In genomic region chr5:149887622-149888183, GRCh38 we compare ENCODE assay signal across 1 cellular context.
A peak's percentile ranks its signal among the peaks of the same experiment; 100 is the strongest.
TF ChIP-seq lines count a peak whose summit lies in the region.

No MANE protein-coding gene starts in this region.

TF ChIP-seq in K562, 482 proteins besides CTCF, POLR2A, EP300 and RAD21 (continued from another document and continues in another):
- TF ChIP-seq REST (CRISPR knock-in tag; IDR thresholded peaks at IDR 0.05; ENCODE audit: low read depth) (no peak), FOS (IDR thresholded peaks at IDR 0.05; ENCODE audit: extremely low read depth, insufficient read length) (no peak), ZNF197 (CRISPR knock-in tag; IDR thresholded peaks at IDR 0.05; ENCODE audit: low read depth) (no peak), HNRNPLL (IDR thresholded peaks at IDR 0.05; ENCODE audit: low read depth, low read length, poor library complexity, severe bottlenecking) (no peak), THRA (IDR thresholded peaks at IDR 0.05) (no peak), SNIP1 (IDR thresholded peaks at IDR 0.05; ENCODE audit: low read depth) (no peak), GTF2A2 (tag; IDR thresholded peaks at IDR 0.05) (no peak), SMARCC2 (IDR thresholded peaks at IDR 0.05; ENCODE audit: low read depth) (peak; percentile 57; the same call in 1 of the 2 replicates), DACH1 (IDR thresholded peaks at IDR 0.05; ENCODE audit: partially characterized antibody) (peak; percentile 18), SMARCA5 (IDR thresholded peaks at IDR 0.05) (no peak), MCM3 (IDR thresholded peaks at IDR 0.05) (no peak), ZFP91 (CRISPR knock-in tag; IDR thresholded peaks at IDR 0.05) (no peak), DPF2 (IDR thresholded peaks at IDR 0.05) (peak; percentile 91), CBFA2T2 (conservative IDR thresholded peaks at IDR 0.05) (peak; percentile 27), FOXP1 (CRISPR knock-in tag; IDR thresholded peaks at IDR 0.05) (no peak), XRCC3 (IDR thresholded peaks at IDR 0.05) (no peak), MED1 (CRISPR knock-in tag; IDR thresholded peaks at IDR 0.05; ENCODE audit: borderline replicate concordance) (no peak), ZBED1 (IDR thresholded peaks at IDR 0.05) (no peak), ELF1 (tag; IDR thresholded peaks at IDR 0.05) (no peak), HMG20A (CRISPR knock-in tag; conservative IDR thresholded peaks at IDR 0.05) (no peak), ZSCAN29 (IDR thresholded peaks at IDR 0.05) (no peak), KLF10 (CRISPR knock-in tag; IDR thresholded peaks at IDR 0.05) (no peak), RBM14 (IDR thresholded peaks at IDR 0.05; ENCODE audit: borderline replicate concordance, insufficient read depth, low read depth, low read length) (no peak), ZNF134 (CRISPR knock-in tag; conservative IDR thresholded peaks at IDR 0.05) (no peak), TGIF2 (CRISPR knock-in tag; IDR thresholded peaks at IDR 0.05) (no peak), NCOA2 (IDR thresholded peaks at IDR 0.05; ENCODE audit: partially characterized antibody in 2 of 2) (no peak), YY1 (IDR thresholded peaks at IDR 0.05; ENCODE audit: borderline replicate concordance in 1 of 3, control insufficient read depth in 1 of 3, extremely low read depth in 1 of 3, insufficient read depth in 3 of 3, insufficient read length in 1 of 3, insufficient replicate concordance in 2 of 3, low read depth in 1 of 3, low read length in 2 of 3) (no peak), ADNP (tag; IDR thresholded peaks at IDR 0.05) (no peak), HES1 (IDR thresholded peaks at IDR 0.05; ENCODE audit: low read depth) (peak; percentile 61; the same call in 1 of the 2 replicates), SNAPC5 (CRISPR knock-in tag; IDR thresholded peaks at IDR 0.05) (no peak), ZBTB49 (CRISPR knock-in tag; IDR thresholded peaks at IDR 0.05; ENCODE audit: borderline replicate concordance) (no peak), CBFB (CRISPR knock-in tag; IDR thresholded peaks at IDR 0.05) (no peak), TSHZ1 (CRISPR knock-in tag; IDR thresholded peaks at IDR 0.05) (no peak), ZNF318 (IDR thresholded peaks at IDR 0.05; ENCODE audit: borderline replicate concordance in 1 of 2, low read depth in 1 of 2) (peak in 1 of 2 experiments; percentile 23; a peak in 1 of 4 replicates), THAP7 (CRISPR knock-in tag; IDR thresholded peaks at IDR 0.05) (no peak), ZNF740 (CRISPR knock-in tag; IDR thresholded peaks at IDR 0.05) (no peak), ZNF740 (tag; IDR thresholded peaks at IDR 0.05) (no peak)
